Comparison of ENCODE assay signal across 8 cellular contexts in genomic region chr11:44036811-44037657, GRCh38. TPM values are rescaled to one million over a fixed set of nuclear protein-coding genes. Genes with fewer than 3 reads are reported as not detected.
DNase-seq lines count a peak whose midpoint lies in the region; ATAC-seq and TF ChIP-seq lines count a peak whose summit lies in the region.

No MANE protein-coding gene starts in this region.

- CTCF ChIA-PET in IMR-90 (lab: Yijun Ruan, JAX), result interaction anchor here (0.6 to 1.6 kb wide), 3 partner anchors 132 to 153 kb away, joined by 3 to 8 read pairs (median 3); no protein-coding TSS in a partner anchor

- no peaks in the 10 kb centered on the region for H3K9me3 ChIP-seq in IMR-90 (ENCODE audit: control insufficient read depth, insufficient read depth, low read length)
- H3K9me3 ChIP-seq in heart right ventricle, result peaks cover 0 to 13% (median 6%) of the 10 kb centered on the region in 11 donors

- no peak overlapping the region for H2BK20ac ChIP-seq in IMR-90 (ENCODE audit: low read depth, low read length)

- TF ChIP-seq CTCF in IMR-90 (conservative IDR thresholded peaks at IDR 0.05; ENCODE audit: low read depth, low read length) (peak; percentile 94), heart right ventricle (IDR thresholded peaks at IDR 0.05) (peak; percentile 79 to 94 (median 88)), progenitor cell of endocrine pancreas (IDR thresholded peaks at IDR 0.05; ENCODE audit: unreplicated experiment) (peak; percentile 86)

- H3K4me3 ChIP-seq in IMR-90 (ENCODE audit: insufficient read depth, low read depth, low read length) (no peak overlapping the region), heart right ventricle (no peak overlapping the region)

- H3K4me1 Mint-ChIP-seq in progenitor cell of endocrine pancreas (ENCODE audit: low read depth), result no peaks in the 10 kb centered on the region

- peak; percentile 40; the same call in 1 of the 2 replicates for TF ChIP-seq POLR2A in IMR-90 (IDR thresholded peaks at IDR 0.05; ENCODE audit: low read depth, low read length)

- no TSS peak for BruUV-seq in IMR-90 (replicated peaks; lab: Mats Ljungman, UMichigan)

- ATAC-seq in GM19438 (IDR thresholded peaks at IDR 0.05; ENCODE audit: low read depth, unreplicated experiment) (peak; percentile 73), IMR-90 (ENCODE audit: low read depth) (peak; percentile 99), heart right ventricle (peak; percentile 88 to 95 (median 92)), GM21619 (IDR thresholded peaks at IDR 0.05; ENCODE audit: unreplicated experiment) (no peak)

- dilution Hi-C loops in IMR-90 (cut with HindIII; ENCODE audit: low sequenced_read_pairs, unreplicated experiment), result loop anchor here (25.0 kb wide), 1 partner anchor 125 kb away; no protein-coding TSS in a partner anchor

- H3K23ac ChIP-seq in IMR-90 (ENCODE audit: low read depth, low read length), result no peak overlapping the region

- no peak overlapping the region for H4K5ac ChIP-seq in IMR-90 (ENCODE audit: low read depth, low read length)

- no peaks in the 10 kb centered on the region for H3K36me3 ChIP-seq in IMR-90 (ENCODE audit: control insufficient read depth, insufficient read depth, low read length)
- no peaks in the 10 kb centered on the region for H3K36me3 ChIP-seq in heart right ventricle

- H3K79me1 ChIP-seq in IMR-90 (ENCODE audit: low read depth in 1 of 2, low read length in 2 of 2), result no peaks in the 10 kb centered on the region

- peak; percentile 97 for TF ChIP-seq RAD21 in IMR-90 (IDR thresholded peaks at IDR 0.05; ENCODE audit: low read length)

- peaks cover 2% of the 10 kb centered on the region; the same call in 1 of the 2 replicates for H3K9me1 ChIP-seq in IMR-90 (ENCODE audit: insufficient read depth, low read length)

- DNase-seq in COLO668 (lab: John Stamatoyannopoulos, UW; ENCODE audit: unreplicated experiment) (peak; percentile 54), IMR-90 (peak; percentile 82), NOMO-1 treated with dmso at 0.1 percent for 144 hours (lab: John Stamatoyannopoulos, UW; ENCODE audit: unreplicated experiment) (peak; percentile 27), amygdala (lab: John Stamatoyannopoulos, UW) (peak in 53 of 56 donors; percentile 14 to 91 (median 71)), heart right ventricle (peak; percentile 80 to 86), progenitor cell of endocrine pancreas (ENCODE audit: low spot score, unreplicated experiment) (peak; percentile 62)

- H3K36me3 Mint-ChIP-seq in progenitor cell of endocrine pancreas (ENCODE audit: insufficient read depth), result no peaks in the 10 kb centered on the region

- peak overlapping the region; percentile 51 for H2AK9ac ChIP-seq in IMR-90 (replicated peaks; ENCODE audit: low read depth, low read length, poor library complexity)

- H4K91ac ChIP-seq in IMR-90 (ENCODE audit: insufficient read depth, low read depth, low read length), result no peak overlapping the region

- H2AK5ac ChIP-seq in IMR-90 (ENCODE audit: low read depth, low read length), result no peak overlapping the region

- WGBS in IMR-90 (ENCODE audit: extremely low coverage in 2 of 2, insufficient read length in 1 of 2), 2 experiments, result 20% methylated on average over 5 of the region's 12 CpGs; no CpG with 5 or more reads in 1 of the 2 experiments
- WGBS in heart right ventricle, 2 donors, result 16 to 17% methylated on average over 12 of the region's 12 CpGs

- H4K8ac ChIP-seq in IMR-90 (ENCODE audit: low read depth in 2 of 2, low read length in 2 of 2), result no peak overlapping the region

- no peak overlapping the region for H2BK120ac ChIP-seq in IMR-90 (ENCODE audit: low read depth, low read length)

- H3K56ac ChIP-seq in IMR-90 (ENCODE audit: extremely low read depth, insufficient read depth, low read length), result no peak overlapping the region

- no peak overlapping the region for H3K27ac Mint-ChIP-seq in progenitor cell of endocrine pancreas

- POLR2A ChIA-PET in IMR-90 (lab: Charles Lee; ENCODE audit: unreplicated experiment), result no interaction called here

- H3K27me3 ChIP-seq in IMR-90 (ENCODE audit: control insufficient read depth, insufficient read depth, low read length), result peaks cover 14% of the 10 kb centered on the region
- H3K27me3 ChIP-seq in heart right ventricle, result no peaks in the 10 kb centered on the region

- no peak overlapping the region for H3K4me2 ChIP-seq in IMR-90 (ENCODE audit: low read depth, low read length)

- peaks cover 15% of the 10 kb centered on the region for H3K27me3 Mint-ChIP-seq in progenitor cell of endocrine pancreas

- in situ Hi-C loops in IMR-90 (cut with MboI; ENCODE audit: low sequenced_read_pairs), result no loop called here

- no peak overlapping the region for H3K14ac ChIP-seq in IMR-90 (replicated peaks; ENCODE audit: low read depth, low read length)

- H2AFZ ChIP-seq in IMR-90 (replicated peaks; ENCODE audit: low read length, poor library complexity), result peak overlapping the region; percentile 1

- no peak overlapping the region for H3K9ac ChIP-seq in IMR-90 (ENCODE audit: low read depth, low read length)

- intact Hi-C loops in IMR-90 (cut with micrococcal nuclease), result loop anchor here (1.0 to 2.0 kb wide), 2 partner anchors 92 to 147 kb away; no protein-coding TSS in a partner anchor
- intact Hi-C loops in heart right ventricle (cut with DNase I), result loop anchor here (1.0 to 10.0 kb wide), 10 partner anchors 48 to 150 kb away; partner anchors contain the start of gene C11orf96 (in 3 of the 10)

- no peak overlapping the region for H2BK5ac ChIP-seq in IMR-90 (ENCODE audit: low read depth, low read length, poor library complexity, severe bottlenecking)

- no peak overlapping the region for H3K4me3 Mint-ChIP-seq in progenitor cell of endocrine pancreas (ENCODE audit: low read depth)

- H3K18ac ChIP-seq in IMR-90 (ENCODE audit: low read depth, low read length), result no peak overlapping the region

- H3K27ac ChIP-seq in IMR-90 (ENCODE audit: insufficient read depth, low read length) (no peak overlapping the region), heart right ventricle (peak overlapping the region in 3 of 10 donors; percentile 9 to 31 (median 25))

- H3K4ac ChIP-seq in IMR-90 (ENCODE audit: low read depth, low read length), result no peak overlapping the region

- no peak overlapping the region for H2BK15ac ChIP-seq in IMR-90 (ENCODE audit: low read depth, low read length)

- peaks cover 7% of the 10 kb centered on the region for H3K9me3 Mint-ChIP-seq in progenitor cell of endocrine pancreas (ENCODE audit: low read depth)

- H4K20me1 ChIP-seq in IMR-90 (ENCODE audit: insufficient read depth, low read length), result no peaks in the 10 kb centered on the region

- H3K4me1 ChIP-seq in IMR-90 (ENCODE audit: control insufficient read depth, insufficient read depth, low read length) (peaks cover 5% of the 10 kb centered on the region; the same call in 1 of the 2 replicates), heart right ventricle (peaks cover 0 to 31% (median 24%) of the 10 kb centered on the region in 9 donors)

TF ChIP-seq in IMR-90, 13 proteins besides CTCF, POLR2A, EP300 and RAD21:
- TF ChIP-seq ELK1 (IDR thresholded peaks at IDR 0.05; ENCODE audit: borderline replicate concordance, low read depth, low read length) (no peak), SMC3 (IDR thresholded peaks at IDR 0.05; ENCODE audit: low read depth, low read length) (peak; percentile 97)

RNA-seq across cellular contexts. Expression of gene ACCSL, which starts 10.7 kb away (rescaled TPM):
- total RNA-seq in IMR-90 (2012; rRNA removed) (not detected in 2 replicates), heart right ventricle (not detected), progenitor cell of endocrine pancreas (not detected in 2 replicates)
- polyA plus RNA-seq in IMR-90 (2012; rRNA removed) (not detected in 2 replicates), heart right ventricle (not detected)
- polyA plus RNA-seq in IMR-90 (2012; cell fraction: cytosol; rRNA removed), result not detected in 2 replicates
- not detected in 2 replicates for polyA plus RNA-seq in IMR-90 (2012; cell fraction: nucleus; rRNA removed; ENCODE audit: low replicate concordance)

RNA-seq across cellular contexts. Expression of gene ACCS, which starts 29.0 kb away (rescaled TPM):
- total RNA-seq in IMR-90 (2012; rRNA removed) (1.4 and 1.8 TPM in 2 replicates), heart right ventricle (10 to 100 TPM in 2 of 10 donors, 1 to 10 TPM in 8; 5.5 to 19.6 (median 8.2) TPM), progenitor cell of endocrine pancreas (30.5 and 33.5 TPM in 2 replicates)
- polyA plus RNA-seq in IMR-90 (2012; rRNA removed) (6.0 and 7.3 TPM in 2 replicates), heart right ventricle (10 to 100 TPM in 1 of 2 donors, 1 to 10 TPM in 1; 2.6 to 32.7 TPM)
- 2.0 and 2.8 TPM in 2 replicates for polyA plus RNA-seq in IMR-90 (2012; cell fraction: cytosol; rRNA removed)
- polyA plus RNA-seq in IMR-90 (2012; cell fraction: nucleus; rRNA removed; ENCODE audit: low replicate concordance), result 83.3 and 91.5 TPM in 2 replicates

RNA-seq across cellular contexts. Expression of gene EXT2, which starts 58.4 kb away (rescaled TPM):
- total RNA-seq in IMR-90 (2012; rRNA removed) (66.1 and 85.3 TPM in 2 replicates), heart right ventricle (10 to 100 TPM; 24.4 to 35.1 (median 29.1) TPM), progenitor cell of endocrine pancreas (73.9 and 76.3 TPM in 2 replicates)
- polyA plus RNA-seq in IMR-90 (2012; rRNA removed) (68.5 and 75.0 TPM in 2 replicates), heart right ventricle (10 to 100 TPM; 18.7 to 26.2 TPM)
- 56.0 and 72.5 TPM in 2 replicates for polyA plus RNA-seq in IMR-90 (2012; cell fraction: cytosol; rRNA removed)
- 36.7 and 41.2 TPM in 2 replicates for polyA plus RNA-seq in IMR-90 (2012; cell fraction: nucleus; rRNA removed; ENCODE audit: low replicate concordance)

Comparison
In these comparisons a context has a peak if more than half of its experiments do, and no peak if none do; other contexts are left out.
1. DNase-seq: peak in every context shown above with its lines; median percentile 83 in heart right ventricle; 82 in IMR-90; 71 in amygdala; 62 in progenitor cell of endocrine pancreas; 54 in COLO668; 27 in NOMO-1 treated with dmso at 0.1 percent for 144 hours.